ENCODE assay signal across 8 cellular contexts in the genomic region with DNA sequence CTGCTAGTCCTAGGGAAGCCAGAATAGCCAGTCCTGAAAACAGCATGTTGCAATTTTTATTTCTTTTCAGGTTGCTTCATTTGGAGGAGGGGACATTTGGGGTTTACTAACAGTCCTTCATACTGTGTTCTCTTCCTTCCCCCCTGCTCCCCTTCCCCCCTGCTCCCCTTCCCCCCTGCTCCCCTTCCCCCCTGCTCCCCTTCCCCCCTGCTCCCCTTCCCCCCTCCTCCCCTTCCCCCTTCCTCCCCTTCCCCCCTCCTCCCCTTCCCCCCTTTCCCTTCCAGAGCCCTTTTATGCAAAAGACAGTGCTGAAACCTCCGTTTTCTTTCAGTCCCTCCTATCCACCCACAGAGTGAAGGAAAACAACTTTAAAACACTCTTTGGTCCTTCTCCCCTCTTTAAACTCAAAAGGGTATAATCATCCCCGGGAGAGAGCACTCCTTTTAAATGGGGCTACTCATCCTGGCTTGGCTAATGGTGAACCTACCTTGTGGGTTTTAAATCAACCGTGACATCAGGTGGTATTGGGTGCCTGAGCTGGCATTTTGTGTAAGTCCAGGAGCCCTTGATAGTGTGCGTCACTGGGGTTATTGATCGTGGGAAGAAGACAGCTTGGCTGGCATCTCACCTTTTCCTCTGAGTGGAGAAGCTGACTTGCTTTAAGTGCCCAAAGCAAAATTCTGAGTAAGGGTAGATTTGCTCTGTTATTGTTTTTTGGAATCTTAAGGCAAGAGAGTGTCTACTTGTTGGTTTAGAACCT. TPM values are rescaled to one million over a fixed set of nuclear protein-coding genes. Genes with fewer than 3 reads are reported as not detected.
DNase-seq lines count a peak whose midpoint lies in the region; ATAC-seq, FAIRE-seq and TF ChIP-seq lines count a peak whose summit lies in the region.

No MANE protein-coding gene starts in this region.

- H3K27me3 Mint-ChIP-seq in nephron (ENCODE audit: low read depth), result peaks cover 4% of the 10 kb centered on the region

- intact Hi-C loops in left ventricle myocardium inferior (cut with micrococcal nuclease) (no loop called here), cardiac septum (cut with DNase I) (loop anchor here (2.0 to 5.0 kb wide), 2 partner anchors 54 to 101 kb away; a partner anchor contains a TSS), upper lobe of right lung (cut with DNase I) (no loop called here)

- H3K36me3 Mint-ChIP-seq in nephron (ENCODE audit: low read depth), result no peaks in the 10 kb centered on the region

- H3K9me3 Mint-ChIP-seq in nephron, result no peaks in the 10 kb centered on the region

- H3K4me3 Mint-ChIP-seq in nephron, result peak overlapping the region; percentile 96 to 99 (median 99)

- DNase-seq in left ventricle myocardium inferior, result no peak
- DNase-seq in cardiac septum (ENCODE audit: low spot score), result no peak
- DNase-seq in T-helper 9 cell, result peak; percentile 28
- peak; percentile 49 for DNase-seq in effector CD4-positive, alpha-beta T cell
- no peak for DNase-seq in upper lobe of right lung
- no peak for DNase-seq in HTR-8/SVneo (ENCODE audit: insufficient read length, low spot score)
- no peak for DNase-seq in iPS-NIHi11 (ENCODE audit: low spot score)

- H3K27ac Mint-ChIP-seq in nephron, result peak overlapping the region; percentile 92 to 97 (median 95)

- peaks cover 91% of the 10 kb centered on the region for H3K4me1 ChIP-seq in left ventricle myocardium inferior
- H3K4me1 ChIP-seq in upper lobe of right lung, result peaks cover 59% of the 10 kb centered on the region

- H3K27ac ChIP-seq in left ventricle myocardium inferior (replicated peaks) (peak overlapping the region; percentile 97), upper lobe of right lung (peak overlapping the region; percentile 60)

- H3K4me1 Mint-ChIP-seq in nephron, result peaks cover 66% of the 10 kb centered on the region

- H3K4me3 ChIP-seq in left ventricle myocardium inferior (peak overlapping the region; percentile 92), upper lobe of right lung (peak overlapping the region; percentile 97)

- TF ChIP-seq CTCF in left ventricle myocardium inferior (IDR thresholded peaks at IDR 0.05; ENCODE audit: borderline replicate concordance) (no peak), nephron (IDR thresholded peaks at IDR 0.05; ENCODE audit: unreplicated experiment in 3 of 3) (no peak), upper lobe of right lung (IDR thresholded peaks at IDR 0.05) (no peak)

- H3K36me3 ChIP-seq in left ventricle myocardium inferior, result no peaks in the 10 kb centered on the region
- no peaks in the 10 kb centered on the region for H3K36me3 ChIP-seq in upper lobe of right lung

- no peaks in the 10 kb centered on the region for H3K9me3 ChIP-seq in left ventricle myocardium inferior (replicated peaks)
- H3K9me3 ChIP-seq in upper lobe of right lung, result no peaks in the 10 kb centered on the region

- FAIRE-seq in HTR-8/SVneo (lab: Jason Lieb, UNC), result no peak

- H3K27me3 ChIP-seq in left ventricle myocardium inferior (ENCODE audit: low read depth) (no peaks in the 10 kb centered on the region), upper lobe of right lung (no peaks in the 10 kb centered on the region)

- no peak for ATAC-seq in upper lobe of right lung

RNA-seq across cellular contexts. Expression of a gene that starts 2.6 kb away (rescaled TPM):
- total RNA-seq in left ventricle myocardium inferior (148 TPM), cardiac septum (160 TPM), upper lobe of right lung (151 TPM)

Comparison
In these comparisons a context has a peak if more than half of its experiments do, and no peak if none do; other contexts are left out.
1. DNase-seq: peak in T-helper 9 cell (single experiment) and effector CD4-positive, alpha-beta T cell (single experiment); none in left ventricle myocardium inferior (single experiment), cardiac septum (single experiment), upper lobe of right lung (single experiment), HTR-8/SVneo (single experiment) and iPS-NIHi11 (single experiment).